Comparison of ENCODE assay signal across 14 cellular contexts in genomic region chr1:236122176-236122575, GRCh38. TPM values are rescaled to one million over a fixed set of nuclear protein-coding genes. Genes with fewer than 3 reads are reported as not detected.
DNase-seq lines count a peak whose midpoint lies in the region; ATAC-seq lines count a peak whose summit lies in the region.
"Had no signal": no experiment of that assay in that cellular context is flagged by ENCODE, and none has a peak within 500 bp of the region (broad histone marks: within the 10 kb centered on the region; RNA-seq: fewer than 3 reads in every experiment).

No MANE protein-coding gene starts in this region.

- peak overlapping the region; percentile 26 for H3K27ac Mint-ChIP-seq in activated T-helper 2 cell treated with anti-CD3 and anti-CD28 coated beads, Interferon-gamma antibody, Interleukin-2, Interleukin-4, amounts not matched to agents 10 μg/mL and 5 μg/mL and 100 μg/mL, durations not matched to agents 14 hours and 24 hours and 36 hours
- H3K27ac Mint-ChIP-seq: nephron had no signal

- no peaks in the 10 kb centered on the region for H3K36me3 Mint-ChIP-seq in activated T-helper 2 cell treated with anti-CD3 and anti-CD28 coated beads, Interferon-gamma antibody, Interleukin-2, Interleukin-4, amounts not matched to agents 10 μg/mL and 5 μg/mL and 100 μg/mL, durations not matched to agents 14 hours and 24 hours and 36 hours (ENCODE audit: low read depth)

- peak overlapping the region; percentile 11 for H3K4me3 Mint-ChIP-seq in activated T-helper 2 cell treated with anti-CD3 and anti-CD28 coated beads, Interferon-gamma antibody, Interleukin-2, Interleukin-4, amounts not matched to agents 10 μg/mL and 5 μg/mL and 100 μg/mL, durations not matched to agents 14 hours and 24 hours and 36 hours (ENCODE audit: low read depth)
- H3K4me3 Mint-ChIP-seq: nephron had no signal

- H3K27ac ChIP-seq in caudate nucleus (ENCODE audit: low read depth, low read length) = no peak overlapping the region
- H3K27ac ChIP-seq: ascending aorta had no signal

- DNase-seq in activated T-helper 2 cell treated with anti-CD3 and anti-CD28 coated beads, Interferon-gamma antibody, Interleukin-2, Interleukin-4, amounts not matched to agents 10 μg/mL and 5 μg/mL and 100 μg/mL, durations not matched to agents 14 hours and 24 hours and 36 hours (ENCODE audit: low spot score) = no peak
- no peak for DNase-seq in dedifferentiated amniotic fluid mesenchymal stem cell (ENCODE audit: extremely low spot score)
- no peak for DNase-seq in NCI-H1930 (lab: John Stamatoyannopoulos, UW)
- DNase-seq in caudate nucleus (lab: John Stamatoyannopoulos, UW) = no peak
- DNase-seq: activated CD4-positive, CD25-positive, alpha-beta regulatory T cell; effector CD8-positive, alpha-beta T cell; left cardiac atrium; NCI-H1105; NCI-H82 had no signal

- no peaks in the 10 kb centered on the region for H3K9me3 Mint-ChIP-seq in activated T-helper 2 cell treated with anti-CD3 and anti-CD28 coated beads, Interferon-gamma antibody, Interleukin-2, Interleukin-4, amounts not matched to agents 10 μg/mL and 5 μg/mL and 100 μg/mL, durations not matched to agents 14 hours and 24 hours and 36 hours
- H3K9me3 Mint-ChIP-seq: nephron had no signal

- intact Hi-C loops in activated T-helper 2 cell treated with anti-CD3 and anti-CD28 coated beads, Interferon-gamma antibody, Interleukin-2, Interleukin-4, amounts not matched to agents 10 μg/mL and 5 μg/mL and 100 μg/mL, durations not matched to agents 14 hours and 24 hours and 36 hours (cut with micrococcal nuclease) = loop anchor here (2.0 to 5.0 kb wide), 2 partner anchors 19 to 160 kb away; partner anchors contain the start of gene ERO1B

- ATAC-seq in GM18502 (IDR thresholded peaks at IDR 0.05; ENCODE audit: poor library complexity, unreplicated experiment) = peak; percentile 74
- ATAC-seq in GM18873 (IDR thresholded peaks at IDR 0.05; ENCODE audit: low FRiP score, unreplicated experiment) = peak; percentile 62
- peak; percentile 57 for ATAC-seq in HG02798 (IDR thresholded peaks at IDR 0.05; ENCODE audit: poor library complexity, unreplicated experiment)
- ATAC-seq: left cardiac atrium had no signal

- peaks cover 27% of the 10 kb centered on the region for H3K27me3 Mint-ChIP-seq in activated T-helper 2 cell treated with anti-CD3 and anti-CD28 coated beads, Interferon-gamma antibody, Interleukin-2, Interleukin-4, amounts not matched to agents 10 μg/mL and 5 μg/mL and 100 μg/mL, durations not matched to agents 14 hours and 24 hours and 36 hours (ENCODE audit: low read depth)

- peaks cover 29% of the 10 kb centered on the region for H3K4me1 Mint-ChIP-seq in activated T-helper 2 cell treated with anti-CD3 and anti-CD28 coated beads, Interferon-gamma antibody, Interleukin-2, Interleukin-4, amounts not matched to agents 10 μg/mL and 5 μg/mL and 100 μg/mL, durations not matched to agents 14 hours and 24 hours and 36 hours (ENCODE audit: low read depth)
- H3K4me1 Mint-ChIP-seq: nephron had no signal

RNA-seq across cellular contexts. Expression of gene GPR137B, which starts 20.2 kb away (rescaled TPM):
- total RNA-seq in activated T-helper 2 cell treated with anti-CD3 and anti-CD28 coated beads, Interferon-gamma antibody, Interleukin-2, Interleukin-4, amounts not matched to agents 10 μg/mL and 5 μg/mL and 100 μg/mL, durations not matched to agents 14 hours and 24 hours and 36 hours = 6.8 and 7.8 TPM in 2 replicates

RNA-seq across cellular contexts. Expression of gene NID1, which starts 57.3 kb away (rescaled TPM):
- total RNA-seq in activated T-helper 2 cell treated with anti-CD3 and anti-CD28 coated beads, Interferon-gamma antibody, Interleukin-2, Interleukin-4, amounts not matched to agents 10 μg/mL and 5 μg/mL and 100 μg/mL, durations not matched to agents 14 hours and 24 hours and 36 hours = 0.39 and 0.55 TPM in 2 replicates
